Comparison of ENCODE assay signal across 23 cellular contexts in the genomic region with DNA sequence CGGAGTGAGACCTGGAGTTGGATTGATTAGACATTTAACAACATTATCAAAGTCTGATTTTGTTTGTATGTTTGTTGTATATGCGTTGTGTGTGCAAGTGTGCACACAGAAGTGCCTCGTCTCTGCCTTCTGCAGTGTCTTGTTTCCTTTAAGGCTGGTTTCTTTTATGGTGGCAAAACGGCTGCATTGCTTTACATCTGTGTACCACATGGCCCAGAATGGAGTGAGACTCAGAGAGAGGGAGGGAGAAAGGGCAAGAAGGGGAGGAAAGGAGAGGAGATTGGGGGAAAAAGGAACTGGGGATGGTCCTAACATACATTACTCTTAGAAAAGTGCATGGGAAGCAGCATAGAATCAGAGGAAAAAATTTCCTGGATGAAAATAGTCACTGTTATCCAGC.
"Had no signal": no experiment of that assay in that cellular context is flagged by ENCODE, and none has a peak within 500 bp of the region (broad histone marks: within the 10 kb centered on the region; RNA-seq: fewer than 3 reads in every experiment).

No MANE protein-coding gene starts in this region.

- ATAC-seq: activated CD8-positive, alpha-beta T cell treated with anti-CD3 and anti-CD28 coated beads, Interleukin-2, amount 10 ng/mL, durations not matched to agents 7 days and 5 days; WTC11 had no signal

- H3K4me3 Mint-ChIP-seq: activated CD8-positive, alpha-beta T cell treated with anti-CD3 and anti-CD28 coated beads, Interleukin-2, amount 10 ng/mL, durations not matched to agents 7 days and 5 days; activated naive CD8-positive, alpha-beta T cell treated with anti-CD3 and anti-CD28 coated beads, Interleukin-2, amount 10 ng/mL, durations not matched to agents 7 days and 5 days; central memory CD8-positive, alpha-beta T cell; IgD-negative memory B cell; T-helper 1 cell treated with Interleukin-12 subunit alpha and Interleukin-12 subunit beta and Interleukin-4 antibody, amounts not matched to agents 30 μg/mL and 1 μg/mL, for 36 hours; WTC11 had no signal

- H3K9me3 Mint-ChIP-seq: activated naive CD8-positive, alpha-beta T cell treated with anti-CD3 and anti-CD28 coated beads, Interleukin-2, amount 10 ng/mL, durations not matched to agents 7 days and 5 days; central memory CD8-positive, alpha-beta T cell; T-helper 1 cell treated with Interleukin-12 subunit alpha and Interleukin-12 subunit beta and Interleukin-4 antibody, amounts not matched to agents 30 μg/mL and 1 μg/mL, for 36 hours; WTC11 had no signal

- H3K36me3 Mint-ChIP-seq: activated naive CD8-positive, alpha-beta T cell treated with anti-CD3 and anti-CD28 coated beads, Interleukin-2, amount 10 ng/mL, durations not matched to agents 7 days and 5 days; WTC11 had no signal

- H3K9me3 ChIP-seq: adrenal gland, Peyer's patch had no signal

- H3K27me3 Mint-ChIP-seq: central memory CD8-positive, alpha-beta T cell had no signal

- H3K27me3 ChIP-seq: adrenal gland, Peyer's patch had no signal

- H3K27ac ChIP-seq: adrenal gland, Peyer's patch, SK-N-MC had no signal

- H3K36me3 ChIP-seq: adrenal gland, Peyer's patch had no signal

- H3K4me3 ChIP-seq: adrenal gland, Peyer's patch, SK-N-MC had no signal

- H3K4me1 ChIP-seq: adrenal gland, Peyer's patch had no signal

- H3K27ac Mint-ChIP-seq: activated CD8-positive, alpha-beta T cell treated with anti-CD3 and anti-CD28 coated beads, Interleukin-2, amount 10 ng/mL, durations not matched to agents 7 days and 5 days; activated naive CD8-positive, alpha-beta T cell treated with anti-CD3 and anti-CD28 coated beads, Interleukin-2, amount 10 ng/mL, durations not matched to agents 7 days and 5 days; T-helper 1 cell treated with Interleukin-12 subunit alpha and Interleukin-12 subunit beta and Interleukin-4 antibody, amounts not matched to agents 30 μg/mL and 1 μg/mL, for 36 hours; WTC11 had no signal

- H3K4me1 Mint-ChIP-seq: activated naive CD8-positive, alpha-beta T cell treated with anti-CD3 and anti-CD28 coated beads, Interleukin-2, amount 10 ng/mL, durations not matched to agents 7 days and 5 days; central memory CD8-positive, alpha-beta T cell; WTC11 had no signal

- DNase-seq: activated CD4-positive, alpha-beta T cell treated with anti-CD3 and anti-CD28 coated beads for 48 hours; activated CD4-positive, alpha-beta T cell treated with anti-CD3 and anti-CD28 coated beads, Interleukin-2, amount 50 U/mL, for 4 hours; activated CD4-positive, CD25-positive, alpha-beta regulatory T cell treated with anti-CD3 and anti-CD28 coated beads, Interleukin-2, amount 50 U/mL, for 72 hours; activated CD8-positive, alpha-beta memory T cell treated with anti-CD3 and anti-CD28 coated beads, Interleukin-2, amount 50 U/mL, for 48 hours; activated CD8-positive, alpha-beta T cell treated with anti-CD3 and anti-CD28 coated beads, Interleukin-2, amount 10 ng/mL, durations not matched to agents 7 days and 5 days; activated naive CD4-positive, alpha-beta T cell treated with anti-CD3 and anti-CD28 coated beads, Interleukin-2, amount 50 U/mL, for 16 hours; activated naive CD8-positive, alpha-beta T cell treated with anti-CD3 and anti-CD28 coated beads, Interleukin-2, amount 10 ng/mL, durations not matched to agents 7 days and 5 days; activated T-cell treated with anti-CD3 and anti-CD28 coated beads, Interleukin-2, amount 50 U/mL, for 1 hour; adrenal gland; anterior cingulate cortex; KG1; NCI-H1048; NCI-H1930; NCI-H2171; NCI-H526 treated with DMSO at 0.1 percent for 48 hours; NCI-H82; OCI-M1; Peyer's patch had no signal
